Comparison of ENCODE assay signal across 12 cellular contexts in the genomic region with DNA sequence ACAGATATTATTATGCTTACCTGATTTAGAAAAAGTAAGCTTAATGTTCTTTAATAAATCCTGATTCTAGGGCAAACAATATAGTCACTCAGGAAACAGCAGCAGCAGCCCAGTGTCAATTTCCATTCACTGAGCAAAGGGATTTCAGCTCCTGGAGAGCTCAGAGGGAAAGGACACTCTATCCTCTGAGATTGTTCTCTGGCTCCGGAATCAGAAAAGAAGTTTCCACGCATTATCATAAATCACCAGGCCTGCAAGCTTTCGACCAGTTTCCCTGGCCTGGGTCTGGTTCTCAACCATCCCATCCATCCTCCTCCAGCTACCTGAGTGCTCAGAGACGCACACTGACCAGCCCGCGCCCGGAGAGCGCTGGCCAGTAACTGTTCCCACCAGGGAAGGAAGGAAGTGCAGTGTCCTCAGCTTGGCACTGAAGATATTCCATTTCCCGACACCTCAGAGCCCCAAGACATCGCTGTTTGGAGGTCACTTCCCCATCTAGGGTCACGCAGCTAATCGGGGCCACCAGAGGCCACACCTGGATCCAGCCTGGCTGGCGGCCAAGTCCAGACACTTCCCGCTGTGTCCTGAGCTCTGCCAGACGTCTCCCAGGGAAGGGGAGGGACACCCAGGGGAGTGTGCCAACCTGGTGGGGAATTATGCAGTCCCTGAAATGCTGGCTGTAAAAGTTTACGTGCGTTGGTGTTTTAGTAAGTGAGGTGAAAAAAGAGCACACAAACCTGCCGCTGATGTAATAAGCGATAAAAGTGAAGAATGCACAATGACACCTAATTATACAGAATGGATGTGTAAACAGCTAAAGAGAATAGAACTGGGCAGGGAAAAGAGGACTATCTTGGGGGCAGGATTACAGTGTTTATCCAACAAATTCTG. TPM values are rescaled to one million over a fixed set of nuclear protein-coding genes. Genes with fewer than 3 reads are reported as not detected.
A peak's percentile ranks its signal among the peaks of the same experiment; 100 is the strongest.
DNase-seq lines count a peak whose midpoint lies in the region; ATAC-seq and TF ChIP-seq lines count a peak whose summit lies in the region.
"Had no signal": no experiment of that assay in that cellular context is flagged by ENCODE, and none has a peak within 500 bp of the region (broad histone marks: within the 10 kb centered on the region; RNA-seq: fewer than 3 reads in every experiment).

No MANE protein-coding gene starts in this region.

- peaks cover 17 to 25% of the 10 kb centered on the region in 2 donors for H3K4me1 ChIP-seq in mucosa of rectum (ENCODE audit: control insufficient read depth in 2 of 2, insufficient read depth in 2 of 2, low read length in 2 of 2)

- H3K9ac ChIP-seq in mucosa of rectum (ENCODE audit: low read depth in 1 of 2, low read length in 2 of 2): no peak overlapping the region

- no peak overlapping the region for H3K4me3 Mint-ChIP-seq in chondrocyte (ENCODE audit: unreplicated experiment)
- H3K4me3 Mint-ChIP-seq in activated CD4-positive, alpha-beta memory T cell treated with anti-CD3 and anti-CD28 coated beads for 36 hours: no peak overlapping the region
- H3K4me3 Mint-ChIP-seq: stimulated activated naive CD8-positive, alpha-beta T cell treated with anti-CD3 and anti-CD28 coated beads, Interleukin-15, Interleukin-2, amounts not matched to agents 100 ng/mL and 50 ng/mL, for 24 hours had no signal

- H3K27ac ChIP-seq in mucosa of rectum (ENCODE audit: low read depth in 2 of 2, low read length in 2 of 2): peak overlapping the region; percentile 43 to 69

- no peaks in the 10 kb centered on the region for H3K9me3 Mint-ChIP-seq in chondrocyte (ENCODE audit: low read depth)
- H3K9me3 Mint-ChIP-seq in activated CD4-positive, alpha-beta memory T cell treated with anti-CD3 and anti-CD28 coated beads for 36 hours: no peaks in the 10 kb centered on the region
- H3K9me3 Mint-ChIP-seq: stimulated activated naive CD8-positive, alpha-beta T cell treated with anti-CD3 and anti-CD28 coated beads, Interleukin-15, Interleukin-2, amounts not matched to agents 100 ng/mL and 50 ng/mL, for 24 hours had no signal

- peak overlapping the region; percentile 74 for H3K27ac Mint-ChIP-seq in chondrocyte (ENCODE audit: unreplicated experiment)
- no peak overlapping the region for H3K27ac Mint-ChIP-seq in activated CD4-positive, alpha-beta memory T cell treated with anti-CD3 and anti-CD28 coated beads for 36 hours
- H3K27ac Mint-ChIP-seq: stimulated activated naive CD8-positive, alpha-beta T cell treated with anti-CD3 and anti-CD28 coated beads, Interleukin-15, Interleukin-2, amounts not matched to agents 100 ng/mL and 50 ng/mL, for 24 hours had no signal

- H3K36me3 Mint-ChIP-seq in chondrocyte (ENCODE audit: low read depth): peaks cover 3% of the 10 kb centered on the region
- H3K36me3 Mint-ChIP-seq in activated CD4-positive, alpha-beta memory T cell treated with anti-CD3 and anti-CD28 coated beads for 36 hours: peaks cover 10% of the 10 kb centered on the region

- no peaks in the 10 kb centered on the region for H3K27me3 ChIP-seq in mucosa of rectum (ENCODE audit: control insufficient read depth in 2 of 2, insufficient read depth in 2 of 2, low read length in 2 of 2)

- TF ChIP-seq CTCF in chondrocyte (IDR thresholded peaks at IDR 0.05): no peak

- CTCF ChIA-PET in activated CD4-positive, alpha-beta memory T cell treated with anti-CD3 and anti-CD28 coated beads for 36 hours (lab: Charles Lee): interaction anchor here (0.5 to 1.3 kb wide), 10 partner anchors 12 to 195 kb away, joined by 3 to 5 read pairs (median 3); no protein-coding TSS in a partner anchor

- ATAC-seq in GM19328 (IDR thresholded peaks at IDR 0.05; ENCODE audit: unreplicated experiment) (no peak), HG02938 (IDR thresholded peaks at IDR 0.05; ENCODE audit: unreplicated experiment) (no peak)
- ATAC-seq: sciatic nerve had no signal

- H3K27me3 Mint-ChIP-seq in chondrocyte (ENCODE audit: low read depth): no peaks in the 10 kb centered on the region
- no peaks in the 10 kb centered on the region for H3K27me3 Mint-ChIP-seq in activated CD4-positive, alpha-beta memory T cell treated with anti-CD3 and anti-CD28 coated beads for 36 hours
- H3K27me3 Mint-ChIP-seq: stimulated activated naive CD8-positive, alpha-beta T cell treated with anti-CD3 and anti-CD28 coated beads, Interleukin-15, Interleukin-2, amounts not matched to agents 100 ng/mL and 50 ng/mL, for 24 hours had no signal

- POLR2A ChIA-PET in activated CD4-positive, alpha-beta memory T cell treated with anti-CD3 and anti-CD28 coated beads for 36 hours (lab: Charles Lee): interaction anchor here (0.5 kb wide), 1 partner anchor 126 kb away, joined by 4 read pairs; no protein-coding TSS in a partner anchor

- H3K4me3 ChIP-seq in mucosa of rectum (ENCODE audit: low read length in 2 of 2): peak overlapping the region in 1 of 2 donors; percentile 26

- DNase-seq in DMS153 (lab: John Stamatoyannopoulos, UW): peak; percentile 85
- peak; percentile 86 to 95 for DNase-seq in NCI-H2081 (lab: John Stamatoyannopoulos, UW)
- DNase-seq in chondrocyte (ENCODE audit: low spot score): no peak
- DNase-seq in activated CD4-positive, alpha-beta memory T cell treated with anti-CD3 and anti-CD28 coated beads for 36 hours: no peak
- no peak for DNase-seq in activated CD4-positive, alpha-beta T cell treated with anti-CD3 and anti-CD28 coated beads for 4 hours
- DNase-seq: activated CD4-positive, CD25-positive, alpha-beta regulatory T cell treated with anti-CD3 and anti-CD28 coated beads, Interleukin-2, amount 50 U/mL, for 72 hours; NCI-H524 treated with DMSO at 0.1 percent for 48 hours had no signal

- intact Hi-C loops in activated CD4-positive, alpha-beta memory T cell treated with anti-CD3 and anti-CD28 coated beads for 36 hours (cut with micrococcal nuclease): no loop called here

- H3K36me3 ChIP-seq in mucosa of rectum (ENCODE audit: control insufficient read depth in 2 of 2, insufficient read depth in 2 of 2, low read length in 2 of 2): peaks cover 6 to 18% of the 10 kb centered on the region in 2 donors

- H3K4me1 Mint-ChIP-seq in chondrocyte (ENCODE audit: low read depth): peaks cover 49% of the 10 kb centered on the region
- H3K4me1 Mint-ChIP-seq in activated CD4-positive, alpha-beta memory T cell treated with anti-CD3 and anti-CD28 coated beads for 36 hours (ENCODE audit: low read depth): peaks cover 35% of the 10 kb centered on the region

- no peaks in the 10 kb centered on the region for H3K9me3 ChIP-seq in mucosa of rectum (ENCODE audit: control insufficient read depth in 2 of 2, low read length in 2 of 2)

RNA-seq across cellular contexts. Expression of a gene that starts 29.1 kb away (rescaled TPM):
- total RNA-seq in chondrocyte: 34.4 to 36.5 TPM (median 36.1 TPM) in 3 replicates
- total RNA-seq in activated CD4-positive, alpha-beta memory T cell treated with anti-CD3 and anti-CD28 coated beads for 36 hours: 10 to 100 TPM; 25.9 to 27.3 TPM

RNA-seq across cellular contexts. Expression of a gene that starts 53.3 kb away (rescaled TPM):
- not detected in 3 replicates for total RNA-seq in chondrocyte
- not detected for total RNA-seq in activated CD4-positive, alpha-beta memory T cell treated with anti-CD3 and anti-CD28 coated beads for 36 hours
- total RNA-seq: sciatic nerve had no signal

RNA-seq across cellular contexts. Expression of a gene that starts 53.6 kb away (rescaled TPM):
- 3.1 to 5.8 TPM (median 3.2 TPM) in 3 replicates for total RNA-seq in chondrocyte
- 1 to 10 TPM; 2.2 to 2.6 TPM for total RNA-seq in activated CD4-positive, alpha-beta memory T cell treated with anti-CD3 and anti-CD28 coated beads for 36 hours

Comparison
In these comparisons a context has a peak if more than half of its experiments do, and no peak if none do; other contexts are left out.
1. DNase-seq: peak in DMS153 (single experiment) and NCI-H2081 (2 of 2); none in chondrocyte (single experiment), activated CD4-positive, alpha-beta memory T cell treated with anti-CD3 and anti-CD28 coated beads for 36 hours (single experiment) and activated CD4-positive, alpha-beta T cell treated with anti-CD3 and anti-CD28 coated beads for 4 hours (0 of 2).